In genomic region chr12:62469704-62470103, GRCh38 we compare ENCODE assay signal across 14 cellular contexts. TPM values are rescaled to one million over a fixed set of nuclear protein-coding genes. Genes with fewer than 3 reads are reported as not detected.
DNase-seq lines count a peak whose midpoint lies in the region; ATAC-seq and TF ChIP-seq lines count a peak whose summit lies in the region.
"Had no signal": no experiment of that assay in that cellular context is flagged by ENCODE, and none has a peak within 500 bp of the region (broad histone marks: within the 10 kb centered on the region; RNA-seq: fewer than 3 reads in every experiment).

No MANE protein-coding gene starts in this region.

- no peaks in the 10 kb centered on the region for H3K27me3 ChIP-seq in endocrine pancreas (ENCODE audit: control insufficient read depth, insufficient read depth, low read length)
- H3K27me3 ChIP-seq in thoracic aorta (replicated peaks; ENCODE audit: insufficient read depth), result no peaks in the 10 kb centered on the region
- H3K27me3 ChIP-seq: sigmoid colon had no signal

- peaks cover 28% of the 10 kb centered on the region for H3K36me3 ChIP-seq in OCI-LY7 (ENCODE audit: insufficient read depth, low read length)
- H3K36me3 ChIP-seq in endocrine pancreas (ENCODE audit: control insufficient read depth, insufficient read depth, low read length), result no peaks in the 10 kb centered on the region
- H3K36me3 ChIP-seq in thoracic aorta, result no peaks in the 10 kb centered on the region
- H3K36me3 ChIP-seq: sigmoid colon had no signal

- no peaks in the 10 kb centered on the region for H3K36me3 Mint-ChIP-seq in natural killer cell
- peaks cover 1% of the 10 kb centered on the region for H3K36me3 Mint-ChIP-seq in natural killer cell treated with Interleukin-12 subunit alpha and Interleukin-12 subunit beta and Interleukin-15 and Interleukin-18, amount 100 ng/mL, for 72 hours

- no TSS peak for BruUV-seq in OCI-LY7 (replicated peaks; lab: Mats Ljungman, UMichigan)

- no peaks in the 10 kb centered on the region for H3K27me3 Mint-ChIP-seq in natural killer cell (ENCODE audit: low read depth in 2 of 2)
- no peaks in the 10 kb centered on the region for H3K27me3 Mint-ChIP-seq in natural killer cell treated with Interleukin-12 subunit alpha and Interleukin-12 subunit beta and Interleukin-15 and Interleukin-18, amount 100 ng/mL, for 72 hours

- ATAC-seq in natural killer cell (no peak), thoracic aorta (ENCODE audit: insufficient number of reproducible peaks, low FRiP score, low read depth) (no peak), HG03460 (IDR thresholded peaks at IDR 0.05; ENCODE audit: unreplicated experiment) (no peak), HG03565 (IDR thresholded peaks at IDR 0.05; ENCODE audit: unreplicated experiment) (no peak)
- ATAC-seq in natural killer cell treated with Interleukin-12 subunit alpha and Interleukin-12 subunit beta and Interleukin-15 and Interleukin-18, amount 100 ng/mL, for 72 hours, result no peak

- H3K27ac ChIP-seq in OCI-LY7 (ENCODE audit: low read depth, low read length, poor library complexity, severe bottlenecking) (no peak overlapping the region), thoracic aorta (no peak overlapping the region)
- H3K27ac ChIP-seq: sigmoid colon had no signal

- H3K4me2 ChIP-seq in OCI-LY7 (ENCODE audit: low read length), result peak overlapping the region; percentile 99

- intact Hi-C loops in natural killer cell (cut with micrococcal nuclease), result no loop called here
- intact Hi-C loops in OCI-LY7 (cut with micrococcal nuclease; ENCODE audit: unreplicated experiment), result loop anchor here (10.0 kb wide), 3 partner anchors 135 to 945 kb away; partner anchors contain the start of gene USP15

- POLR2A ChIA-PET in OCI-LY7 (lab: Charles Lee), result interaction anchor here (0.6 to 1.1 kb wide), 2 partner anchors 11 to 20 kb away, joined by 3 to 4 read pairs; no protein-coding TSS in a partner anchor

- no peaks in the 10 kb centered on the region for H3K9me2 ChIP-seq in OCI-LY7 (ENCODE audit: insufficient read depth, low read length)

- peaks cover 16% of the 10 kb centered on the region; the same call in 1 of the 2 replicates for H4K20me1 ChIP-seq in OCI-LY7 (ENCODE audit: insufficient read depth, low read length)

- peak overlapping the region; percentile 30 for H3K4me3 Mint-ChIP-seq in natural killer cell
- no peak overlapping the region for H3K4me3 Mint-ChIP-seq in natural killer cell treated with Interleukin-12 subunit alpha and Interleukin-12 subunit beta and Interleukin-15 and Interleukin-18, amount 100 ng/mL, for 72 hours

- H3K9me3 ChIP-seq in OCI-LY7 (ENCODE audit: low read length) (no peaks in the 10 kb centered on the region), endocrine pancreas (ENCODE audit: control insufficient read depth, low read length) (no peaks in the 10 kb centered on the region), thoracic aorta (no peaks in the 10 kb centered on the region)
- H3K9me3 ChIP-seq: sigmoid colon had no signal

- no peak overlapping the region for H3K27ac Mint-ChIP-seq in natural killer cell
- no peak overlapping the region for H3K27ac Mint-ChIP-seq in natural killer cell treated with Interleukin-12 subunit alpha and Interleukin-12 subunit beta and Interleukin-15 and Interleukin-18, amount 100 ng/mL, for 72 hours

- CTCF ChIA-PET in OCI-LY7 (lab: Charles Lee; ENCODE audit: unreplicated experiment), result no interaction called here

- no peak overlapping the region for H2AFZ ChIP-seq in OCI-LY7 (ENCODE audit: low read length)

- peaks cover 28% of the 10 kb centered on the region in 2 donors for H3K4me1 Mint-ChIP-seq in natural killer cell
- peaks cover 24 to 26% of the 10 kb centered on the region in 2 donors for H3K4me1 Mint-ChIP-seq in natural killer cell treated with Interleukin-12 subunit alpha and Interleukin-12 subunit beta and Interleukin-15 and Interleukin-18, amount 100 ng/mL, for 72 hours (ENCODE audit: low read depth in 2 of 2)

- H3K4me1 ChIP-seq in OCI-LY7 (ENCODE audit: insufficient read depth, low read length, poor library complexity, severe bottlenecking), result peaks cover 19% of the 10 kb centered on the region
- peaks cover 9% of the 10 kb centered on the region for H3K4me1 ChIP-seq in endocrine pancreas (ENCODE audit: control insufficient read depth, insufficient read depth, low read length)
- H3K4me1 ChIP-seq in thoracic aorta (ENCODE audit: control insufficient read depth in 1 of 2, low read depth in 2 of 2), result peaks cover 12 to 41% of the 10 kb centered on the region in 2 donors

- peaks cover 54% of the 10 kb centered on the region for H3K79me2 ChIP-seq in OCI-LY7 (ENCODE audit: insufficient read depth, low read depth, low read length)

- peak overlapping the region; percentile 99 for H3K4me3 ChIP-seq in OCI-LY7 (ENCODE audit: low read depth, low read length, poor library complexity, severe bottlenecking)
- peak overlapping the region; percentile 95 for H3K4me3 ChIP-seq in endocrine pancreas (ENCODE audit: control insufficient read depth, insufficient read depth, low read length)
- peak overlapping the region; percentile 89 for H3K4me3 ChIP-seq in thoracic aorta

- no peak for TF ChIP-seq CTCF in natural killer cell (IDR thresholded peaks at IDR 0.05)
- TF ChIP-seq CTCF in OCI-LY7 (conservative IDR thresholded peaks at IDR 0.05; ENCODE audit: low read length), result no peak
- TF ChIP-seq CTCF in thoracic aorta (IDR thresholded peaks at IDR 0.05), result no peak

- DNase-seq in natural killer cell (no peak), OCI-LY7 (ENCODE audit: low spot score) (no peak), thoracic aorta (ENCODE audit: low spot score) (no peak), Kasumi-1 (lab: John Stamatoyannopoulos, UW) (no peak)
- no peak for DNase-seq in natural killer cell treated with Interleukin-12 subunit alpha and Interleukin-12 subunit beta and Interleukin-15 and Interleukin-18, amount 100 ng/mL, for 72 hours (ENCODE audit: low spot score)
- DNase-seq: MV-4-11; NCI-H2081 treated with DMSO at 0.1 percent for 48 hours; NCI-H524; OCI-M1; sigmoid colon; stimulated activated CD4-positive, alpha-beta T cell treated with anti-CD3 and anti-CD28 coated beads, Interleukin-2, amount 100 ng/mL, for 48 hours had no signal

- no peaks in the 10 kb centered on the region for H3K9me3 Mint-ChIP-seq in natural killer cell
- H3K9me3 Mint-ChIP-seq in natural killer cell treated with Interleukin-12 subunit alpha and Interleukin-12 subunit beta and Interleukin-15 and Interleukin-18, amount 100 ng/mL, for 72 hours, result no peaks in the 10 kb centered on the region

- H3K9ac ChIP-seq in endocrine pancreas (ENCODE audit: control insufficient read depth, insufficient read depth, low read length), result no peak overlapping the region

RNA-seq across cellular contexts. Expression of gene MON2, which starts 3.1 kb away (rescaled TPM):
- 100 to 1,000 TPM in 1 of 3 donors, 10 to 100 TPM in 2; 80.0 to 100 (median 86.7) TPM for total RNA-seq in natural killer cell
- 10 to 100 TPM; 80.1 to 89.9 TPM for total RNA-seq in natural killer cell treated with Interleukin-12 subunit alpha and Interleukin-12 subunit beta and Interleukin-15 and Interleukin-18, amount 100 ng/mL, for 72 hours
- 26.6 and 31.6 TPM in 2 replicates for total RNA-seq in OCI-LY7 (2014; rRNA removed; shearing (Covaris generic))
- total RNA-seq in OCI-LY7 (2022), result 54.7 and 58.4 TPM in 2 replicates
- total RNA-seq in thoracic aorta, result 100 to 1,000 TPM in 1 of 2 donors, 10 to 100 TPM in 1; 73.0 to 154 TPM
